26 cellular contexts compared by ENCODE assay signal in the genomic region with DNA sequence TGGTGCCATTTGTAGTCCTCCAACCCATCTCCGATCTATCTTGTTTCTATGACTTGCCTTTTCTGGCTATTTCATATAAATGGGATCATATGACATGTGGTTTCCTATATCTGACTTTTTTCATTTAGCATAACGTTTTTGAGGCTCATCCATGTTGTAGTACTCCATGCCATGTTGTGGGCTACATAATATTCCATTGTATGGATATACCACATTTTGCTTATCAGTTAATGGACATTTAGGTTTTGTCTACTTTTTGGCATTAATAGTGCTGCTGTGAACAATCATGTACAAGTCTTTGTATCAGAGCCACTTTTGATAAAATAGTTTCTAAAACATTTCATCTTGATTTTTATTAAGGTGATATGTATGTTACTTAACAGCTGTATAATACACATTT. TPM values are rescaled to one million over a fixed set of nuclear protein-coding genes. Genes with fewer than 3 reads are reported as not detected.
DNase-seq lines count a peak whose midpoint lies in the region; ATAC-seq, FAIRE-seq and TF ChIP-seq lines count a peak whose summit lies in the region.
"Had no signal": no experiment of that assay in that cellular context is flagged by ENCODE, and none has a peak within 500 bp of the region (broad histone marks: within the 10 kb centered on the region; RNA-seq: fewer than 3 reads in every experiment).

No MANE protein-coding gene starts in this region.

- peaks cover 85% of the 10 kb centered on the region for H3K79me2 ChIP-seq in SK-N-SH (ENCODE audit: insufficient read depth)
- H3K79me2 ChIP-seq in K562 (ENCODE audit: control insufficient read depth, insufficient read depth, low read length), result peaks cover 72% of the 10 kb centered on the region
- H3K79me2 ChIP-seq in mesendoderm (ENCODE audit: control insufficient read depth, insufficient read depth, low read length), result peaks cover 9% of the 10 kb centered on the region
- H3K79me2 ChIP-seq in mammary epithelial cell (ENCODE audit: insufficient read depth, low read length), result peaks cover 85% of the 10 kb centered on the region

- TF ChIP-seq RAD21 in SK-N-SH (IDR thresholded peaks at IDR 0.05; ENCODE audit: low read length) (no peak), K562 (CRISPR knock-in tag; conservative IDR thresholded peaks at IDR 0.05 in 1 of 2, IDR thresholded peaks at IDR 0.05 in 1 of 2) (no peak)

- peaks cover 44% of the 10 kb centered on the region for H3K4me1 Mint-ChIP-seq in stimulated activated naive CD8-positive, alpha-beta T cell treated with anti-CD3 and anti-CD28 coated beads, Interleukin-15, Interleukin-2, amounts not matched to agents 100 ng/mL and 50 ng/mL, for 24 hours (ENCODE audit: low read depth)

- TF ChIP-seq CTCF in SK-N-SH (IDR thresholded peaks at IDR 0.05), result no peak
- no peak for TF ChIP-seq CTCF in K562 (IDR thresholded peaks at IDR 0.05 in 2 of 3, conservative IDR thresholded peaks at IDR 0.05 in 1 of 3; ENCODE audit: insufficient read depth in 2 of 3, low read depth in 1 of 3, low read length in 3 of 3)
- no peak for TF ChIP-seq CTCF in mammary epithelial cell (conservative IDR thresholded peaks at IDR 0.05 in 1 of 2, IDR thresholded peaks at IDR 0.05 in 1 of 2; ENCODE audit: extremely low read depth in 1 of 2, insufficient read depth in 1 of 2, low read depth in 1 of 2, low read length in 2 of 2)

- intact Hi-C loops in K562 (cut with micrococcal nuclease) (no loop called here), mammary epithelial cell (cut with micrococcal nuclease) (no loop called here)

- no peak overlapping the region for H4K8ac ChIP-seq in mesendoderm (ENCODE audit: low read depth, low read length)

- dilution Hi-C loops in mammary epithelial cell (cut with HindIII; ENCODE audit: low sequenced_read_pairs), result no loop called here

- no peak overlapping the region for H3K23ac ChIP-seq in mesendoderm (ENCODE audit: low read length)

- peak overlapping the region; percentile 67 for H3K27ac Mint-ChIP-seq in stimulated activated naive CD8-positive, alpha-beta T cell treated with anti-CD3 and anti-CD28 coated beads, Interleukin-15, Interleukin-2, amounts not matched to agents 100 ng/mL and 50 ng/mL, for 24 hours
- H3K27ac Mint-ChIP-seq: CD14-positive monocyte had no signal

- no peak overlapping the region; a peak in 1 of 4 replicates for H3K4me3 ChIP-seq in SK-N-SH (ENCODE audit: low read depth in 2 of 2, low read length in 1 of 2)
- H3K4me3 ChIP-seq in K562, result no peak overlapping the region
- H3K4me3 ChIP-seq in mesendoderm (ENCODE audit: low read length), result peak overlapping the region; percentile 7
- no peak overlapping the region for H3K4me3 ChIP-seq in mammary epithelial cell (replicated peaks in 1 of 3; ENCODE audit: insufficient read depth in 1 of 3, low read depth in 2 of 3, low read length in 3 of 3)
- H3K4me3 ChIP-seq: HAP-1 had no signal

- no peak for TF ChIP-seq POLR2A in K562 (conservative IDR thresholded peaks at IDR 0.05)

- H3K9me1 ChIP-seq in K562 (ENCODE audit: control insufficient read depth, insufficient read depth, low read length), result no peaks in the 10 kb centered on the region

- H3K27ac ChIP-seq in SK-N-SH (ENCODE audit: low read depth in 2 of 2, low read length in 1 of 2) (no peak overlapping the region), K562 (ENCODE audit: extremely low read depth, low read depth, low read length) (no peak overlapping the region), mesendoderm (ENCODE audit: low read depth, low read length) (no peak overlapping the region), mammary epithelial cell (ENCODE audit: insufficient read depth, low read depth, low read length) (no peak overlapping the region)
- H3K27ac ChIP-seq: 22Rv1 had no signal

- BruUV-seq in K562 (replicated peaks; lab: Mats Ljungman, UMichigan) (no TSS peak), mammary epithelial cell (replicated peaks; lab: Mats Ljungman, UMichigan) (no TSS peak)

- CTCF ChIA-PET in SK-N-SH (lab: Yijun Ruan, JAX), result interaction anchor here (1.0 kb wide), 1 partner anchor 17 kb away, joined by 3 read pairs; no protein-coding TSS in a partner anchor
- CTCF ChIA-PET in K562 (lab: Yijun Ruan, JAX; ENCODE audit: low intra/inter-chr PET ratio), result no interaction called here
- CTCF ChIA-PET in mammary epithelial cell (lab: Charles Lee; ENCODE audit: low non-redundant PET), result no interaction called here

- no peaks in the 10 kb centered on the region for H3K79me1 ChIP-seq in mesendoderm (ENCODE audit: low read length)

- H3K4me3 Mint-ChIP-seq in stimulated activated naive CD8-positive, alpha-beta T cell treated with anti-CD3 and anti-CD28 coated beads, Interleukin-15, Interleukin-2, amounts not matched to agents 100 ng/mL and 50 ng/mL, for 24 hours, result no peak overlapping the region
- H3K4me3 Mint-ChIP-seq: CD14-positive monocyte; CD8-positive, alpha-beta memory T cell had no signal

- H3K4me1 ChIP-seq in SK-N-SH (ENCODE audit: control insufficient read depth in 1 of 2, insufficient read depth in 2 of 2, low read depth in 1 of 2, low read length in 1 of 2) (peaks cover 0 to 3% of the 10 kb centered on the region in 2 experiments; a peak in 3 of 4 replicates), K562 (replicated peaks in 1 of 2; ENCODE audit: control insufficient read depth in 2 of 2, insufficient read depth in 2 of 2, low read length in 2 of 2) (no peaks in the 10 kb centered on the region; a peak in 1 of 5 replicates), mesendoderm (ENCODE audit: control insufficient read depth, low read depth, low read length) (peaks cover 2% of the 10 kb centered on the region), mammary epithelial cell (ENCODE audit: insufficient read depth, low read length) (no peaks in the 10 kb centered on the region)
- H3K4me1 ChIP-seq: BE2C had no signal

- FAIRE-seq in K562 (lab: Jason Lieb, UNC), result no peak

- H3K9me3 ChIP-seq in SK-N-SH, result peaks cover 24% of the 10 kb centered on the region; the same call in 1 of the 2 replicates
- H3K9me3 ChIP-seq in K562 (replicated peaks; ENCODE audit: control insufficient read depth, insufficient read depth, low read depth, low read length), result peaks cover 20% of the 10 kb centered on the region
- peaks cover 8% of the 10 kb centered on the region for H3K9me3 ChIP-seq in mammary epithelial cell (replicated peaks; ENCODE audit: insufficient read depth, low read length)

- H2AK5ac ChIP-seq in mesendoderm (ENCODE audit: low read length), result no peak overlapping the region

- H3K36me3 ChIP-seq in SK-N-SH (replicated peaks in 1 of 2; ENCODE audit: control insufficient read depth in 1 of 2, insufficient read depth in 2 of 2, low read length in 1 of 2), result peaks cover 78 to 89% of the 10 kb centered on the region in 2 experiments
- H3K36me3 ChIP-seq in K562 (ENCODE audit: control insufficient read depth, insufficient read depth, low read length), result peaks cover 94% of the 10 kb centered on the region
- peaks cover 5% of the 10 kb centered on the region for H3K36me3 ChIP-seq in mesendoderm (ENCODE audit: control insufficient read depth, insufficient read depth, low read length)
- H3K36me3 ChIP-seq in mammary epithelial cell (ENCODE audit: insufficient read depth, low read length), result peaks cover 42% of the 10 kb centered on the region

- no peaks in the 10 kb centered on the region for H3K27me3 Mint-ChIP-seq in stimulated activated naive CD8-positive, alpha-beta T cell treated with anti-CD3 and anti-CD28 coated beads, Interleukin-15, Interleukin-2, amounts not matched to agents 100 ng/mL and 50 ng/mL, for 24 hours
- H3K27me3 Mint-ChIP-seq: CD8-positive, alpha-beta memory T cell had no signal

- H3K4ac ChIP-seq in mesendoderm (ENCODE audit: low read depth, low read length), result no peak overlapping the region

- 92% methylated on average over 2 of the region's 2 CpGs for WGBS in SK-N-SH (ENCODE audit: low lambda C conversion rate)
- 80% methylated on average over 2 of the region's 2 CpGs for WGBS in K562 (ENCODE audit: insufficient coverage, low coverage, missing lambda C conversion rate)
- WGBS in mesendoderm (ENCODE audit: extremely low coverage, insufficient coverage, low lambda C conversion rate), result no CpG with 5 or more reads among the region's 2 CpGs
- WGBS in mammary epithelial cell (ENCODE audit: low coverage, missing lambda C conversion rate), result 75% methylated on average over 2 of the region's 2 CpGs

- H3K56ac ChIP-seq in mesendoderm (ENCODE audit: low read length), result no peak overlapping the region

- no peak overlapping the region for H2BK15ac ChIP-seq in mesendoderm (replicated peaks; ENCODE audit: low read depth)

- H3K18ac ChIP-seq in mesendoderm (ENCODE audit: low read length), result no peak overlapping the region

- POLR2A ChIA-PET in SK-N-SH (lab: Yijun Ruan, JAX) (no interaction called here), K562 (lab: Yijun Ruan, JAX) (no interaction called here)

- H2BK5ac ChIP-seq in mesendoderm (ENCODE audit: low read length), result no peak overlapping the region

- in situ Hi-C loops in K562 (cut with MboI) (no loop called here), mammary epithelial cell (cut with MboI; ENCODE audit: low sequenced_read_pairs in 2 of 2) (no loop called here)

- peaks cover 32% of the 10 kb centered on the region for H3K9me3 Mint-ChIP-seq in stimulated activated naive CD8-positive, alpha-beta T cell treated with anti-CD3 and anti-CD28 coated beads, Interleukin-15, Interleukin-2, amounts not matched to agents 100 ng/mL and 50 ng/mL, for 24 hours

- H2BK120ac ChIP-seq in mesendoderm (ENCODE audit: low read depth, low read length), result no peak overlapping the region

- DNase-seq in SK-N-SH (no peak), K562 (ENCODE audit: extremely low read depth in 1 of 4, low spot score in 3 of 4) (no peak), mesendoderm (no peak), foreskin melanocyte (no peak), mammary epithelial cell (no peak)
- no peak for DNase-seq in stimulated activated naive CD8-positive, alpha-beta T cell treated with anti-CD3 and anti-CD28 coated beads, Interleukin-15, Interleukin-2, amounts not matched to agents 100 U/mL and 50 U/mL, for 24 hours
- DNase-seq: ACHN; BE2C; CD8-positive, alpha-beta memory T cell; Karpas-422; NCI-H1092; NCI-H1417 treated with DMSO at 0.1 percent for 48 hours; NCI-H1694 treated with DMSO at 0.1 percent for 48 hours; NCI-H2081 treated with DMSO at 0.1 percent for 48 hours; NCI-H2171; NCI-H226; NCI-H510A; NCI-H69; SHP77 treated with DMSO at 0.1 percent for 48 hours had no signal

- no peak overlapping the region for H3K4me2 ChIP-seq in SK-N-SH
- H3K4me2 ChIP-seq in K562 (ENCODE audit: insufficient read depth, low read length), result no peak overlapping the region
- H3K4me2 ChIP-seq in mesendoderm (ENCODE audit: low read length), result no peak overlapping the region
- H3K4me2 ChIP-seq in mammary epithelial cell (ENCODE audit: insufficient read depth, low read depth, low read length), result no peak overlapping the region

- H4K5ac ChIP-seq in mesendoderm (ENCODE audit: low read length), result no peak overlapping the region

- H3K9me2 ChIP-seq in SK-N-SH, result no peaks in the 10 kb centered on the region; the same call in 1 of the 2 replicates

- ATAC-seq in SK-N-SH treated with all-trans-retinoic acid at 6 μM for 48 hours, result no peak
- ATAC-seq in stimulated activated naive CD8-positive, alpha-beta T cell treated with anti-CD3 and anti-CD28 coated beads, Interleukin-15, Interleukin-2, amounts not matched to agents 100 U/mL and 50 U/mL, for 24 hours, result no peak
- no peak for ATAC-seq in K562
- ATAC-seq: Panc1 had no signal

- H4K20me1 ChIP-seq in SK-N-SH (ENCODE audit: insufficient read depth) (peaks cover 6% of the 10 kb centered on the region; the same call in 1 of the 2 replicates), K562 (replicated peaks; ENCODE audit: control insufficient read depth, insufficient read depth, low read length) (no peaks in the 10 kb centered on the region), mammary epithelial cell (ENCODE audit: insufficient read depth, low read length) (no peaks in the 10 kb centered on the region)

- H3K9ac ChIP-seq in SK-N-SH (no peak overlapping the region), K562 (ENCODE audit: insufficient read depth in 1 of 2, low read depth in 2 of 2, low read length in 2 of 2) (no peak overlapping the region), mesendoderm (ENCODE audit: low read length) (no peak overlapping the region), mammary epithelial cell (ENCODE audit: insufficient read depth, low read length) (no peak overlapping the region)

- peaks cover 22% of the 10 kb centered on the region for H3F3A ChIP-seq in SK-N-SH (replicated peaks; ENCODE audit: insufficient read depth)

- H3K27me3 ChIP-seq in SK-N-SH (ENCODE audit: insufficient read depth), result no peaks in the 10 kb centered on the region
- H3K27me3 ChIP-seq in K562 (ENCODE audit: control insufficient read depth in 2 of 2, insufficient read depth in 2 of 2, low read length in 2 of 2), result no peaks in the 10 kb centered on the region
- H3K27me3 ChIP-seq in mesendoderm (ENCODE audit: insufficient read depth, low read length, poor library complexity), result no peaks in the 10 kb centered on the region
- H3K27me3 ChIP-seq in mammary epithelial cell (ENCODE audit: insufficient read depth, low read length), result no peaks in the 10 kb centered on the region
- H3K27me3 ChIP-seq: BE2C had no signal

- TF ChIP-seq EP300 in SK-N-SH (IDR thresholded peaks at IDR 0.05; ENCODE audit: borderline replicate concordance in 1 of 2, low read depth in 1 of 2, low read length in 1 of 2) (no peak), K562 (IDR thresholded peaks at IDR 0.05; ENCODE audit: low read length) (no peak)

- H3K36me3 Mint-ChIP-seq in stimulated activated naive CD8-positive, alpha-beta T cell treated with anti-CD3 and anti-CD28 coated beads, Interleukin-15, Interleukin-2, amounts not matched to agents 100 ng/mL and 50 ng/mL, for 24 hours (ENCODE audit: low read depth), result peaks cover 91% of the 10 kb centered on the region

- H2AFZ ChIP-seq in SK-N-SH (ENCODE audit: low read depth) (no peak overlapping the region), K562 (ENCODE audit: low read depth, low read length) (no peak overlapping the region), mammary epithelial cell (ENCODE audit: low read depth, low read length) (no peak overlapping the region)

RNA-seq across cellular contexts. Expression of gene CEBPZOS, which starts 7.4 kb away (rescaled TPM):
- polyA plus RNA-seq in SK-N-SH (2012; rRNA removed), result 27.5 and 35.4 TPM in 2 replicates
- 42.2 and 52.2 TPM in 2 replicates for polyA plus RNA-seq in SK-N-SH (2012; cell fraction: cytosol; rRNA removed)
- 12.3 and 19.9 TPM in 2 replicates for polyA plus RNA-seq in SK-N-SH (2012; cell fraction: nucleus; rRNA removed)
- 12.3 and 36.1 TPM in 2 replicates for total RNA-seq in K562 (2011; cell fraction: chromatin; rRNA removed; ENCODE audit: low replicate concordance)
- 9.2 and 9.7 TPM in 2 replicates for total RNA-seq in K562 (2011; cell fraction: nucleolus; rRNA removed)
- total RNA-seq in K562 (2011; cell fraction: nucleoplasm; rRNA removed), result 19.1 and 39.8 TPM in 2 replicates
- 19.7 and 21.7 TPM in 2 replicates for total RNA-seq in K562 (2014; rRNA removed)
- total RNA-seq in K562 (2014; rRNA removed; fragmentation: Illumina TruSeq; extraction: Trizol), result 41.5 and 46.3 TPM in 2 replicates
- 28.5 and 32.1 TPM in 2 replicates for total RNA-seq in K562 (2015; rRNA removed; fragmentation: Illumina TruSeq; extraction: Trizol)
- 48.0 and 48.9 TPM in 2 replicates for total RNA-seq in K562 (2021)
- polyA plus RNA-seq in K562 (2011; rRNA removed), result 48.8 and 53.7 TPM in 2 replicates
- 23.3 and 50.1 TPM in 2 replicates for polyA plus RNA-seq in K562 (2011; cell fraction: cytosol; rRNA removed)
- 16.3 and 20.8 TPM in 2 replicates for polyA plus RNA-seq in K562 (2011; cell fraction: nucleus; rRNA removed)
- 31.6 and 62.8 TPM in 2 replicates for polyA plus RNA-seq in K562 (2012)
- polyA plus RNA-seq in K562 (2014; fragmentation: Illumina TruSeq; extraction: Trizol), result 46.4 and 59.2 TPM in 2 replicates
- 10 to 100 TPM; 28.5 to 64.8 TPM for polyA plus RNA-seq in K562 (2014; fragmentation: Nextera tagmentation; extraction: Ambion mirVana)
- 46.7 and 62.4 TPM in 2 replicates for polyA plus RNA-seq in K562 (2014; rRNA removed)
- 26.2 and 26.4 TPM in 2 replicates for polyA minus RNA-seq in K562 (2011; rRNA and poly(A)+ RNA removed)
- polyA minus RNA-seq in K562 (2011; cell fraction: cytosol; rRNA and poly(A)+ RNA removed), result 9.2 and 17.2 TPM in 2 replicates
- polyA minus RNA-seq in K562 (2011; cell fraction: nucleus; rRNA and poly(A)+ RNA removed), result 6.5 and 10.9 TPM in 2 replicates
- polyA plus RNA-seq in mesendoderm (2013, experiment 1 of 2), result 23.4 TPM
- polyA plus RNA-seq in mesendoderm (2013, experiment 2 of 2), result 21.8 TPM
- total RNA-seq in mammary epithelial cell, result 10 to 100 TPM; 15.2 to 41.5 TPM
- 29.1 TPM for polyA plus RNA-seq in mammary epithelial cell
- 20.3 TPM for polyA minus RNA-seq in mammary epithelial cell

RNA-seq across cellular contexts. Expression of gene SULT6B1, which starts 15.2 kb away (rescaled TPM):
- polyA plus RNA-seq in SK-N-SH (2012; rRNA removed) (not detected in 2 replicates), K562 (2011; rRNA removed) (not detected in 2 replicates), K562 (2014; fragmentation: Illumina TruSeq; extraction: Trizol) (not detected in 2 replicates), K562 (2014; fragmentation: Nextera tagmentation; extraction: Ambion mirVana) (not detected), K562 (2014; rRNA removed) (not detected in 2 replicates), mammary epithelial cell (not detected)
- not detected in 2 replicates for polyA plus RNA-seq in SK-N-SH (2012; cell fraction: cytosol; rRNA removed)
- polyA plus RNA-seq in SK-N-SH (2012; cell fraction: nucleus; rRNA removed), result not detected in 2 replicates
- not detected in 2 replicates for total RNA-seq in K562 (2011; cell fraction: chromatin; rRNA removed; ENCODE audit: low replicate concordance)
- not detected in 2 replicates for total RNA-seq in K562 (2011; cell fraction: nucleolus; rRNA removed)
- total RNA-seq in K562 (2011; cell fraction: nucleoplasm; rRNA removed), result not detected in 2 replicates
- total RNA-seq in K562 (2014; rRNA removed) (not detected in 2 replicates), K562 (2014; rRNA removed; fragmentation: Illumina TruSeq; extraction: Trizol) (not detected in 2 replicates), K562 (2015; rRNA removed; fragmentation: Illumina TruSeq; extraction: Trizol) (not detected in 2 replicates), K562 (2021) (not detected in 2 replicates), mammary epithelial cell (not detected)
- not detected in 2 replicates for polyA plus RNA-seq in K562 (2011; cell fraction: cytosol; rRNA removed)
- polyA plus RNA-seq in K562 (2011; cell fraction: nucleus; rRNA removed), result not detected in 2 replicates
- not detected in 2 replicates for polyA plus RNA-seq in K562 (2012)
- not detected in 2 replicates for polyA minus RNA-seq in K562 (2011; rRNA and poly(A)+ RNA removed)
- not detected in 2 replicates for polyA minus RNA-seq in K562 (2011; cell fraction: cytosol; rRNA and poly(A)+ RNA removed)
- polyA minus RNA-seq in K562 (2011; cell fraction: nucleus; rRNA and poly(A)+ RNA removed), result not detected in 2 replicates
- not detected for polyA plus RNA-seq in mesendoderm (2013, experiment 1 of 2)
- polyA plus RNA-seq in mesendoderm (2013, experiment 2 of 2), result 0.04 TPM
- not detected for polyA minus RNA-seq in mammary epithelial cell
- total RNA-seq: CD8-positive, alpha-beta memory T cell; OCI-LY7 had no signal
- polyA plus RNA-seq: CD14-positive monocyte; CD8-positive, alpha-beta memory T cell had no signal

RNA-seq across cellular contexts. Expression of gene CEBPZ, which starts 27.7 kb away (rescaled TPM):
- polyA plus RNA-seq in SK-N-SH (2012; rRNA removed) (9.7 and 11.6 TPM in 2 replicates), K562 (2011; rRNA removed) (30.2 and 49.7 TPM in 2 replicates), K562 (2014; fragmentation: Illumina TruSeq; extraction: Trizol) (74.8 and 82.8 TPM in 2 replicates), K562 (2014; fragmentation: Nextera tagmentation; extraction: Ambion mirVana) (100 to 1,000 TPM in 1 of 2 experiments, 10 to 100 TPM in 1; 56.5 to 102 TPM), K562 (2014; rRNA removed) (63.3 and 68.1 TPM in 2 replicates), mammary epithelial cell (14.6 TPM)
- polyA plus RNA-seq in SK-N-SH (2012; cell fraction: cytosol; rRNA removed), result 16.5 and 23.7 TPM in 2 replicates
- polyA plus RNA-seq in SK-N-SH (2012; cell fraction: nucleus; rRNA removed), result 4.8 and 9.8 TPM in 2 replicates
- 13.4 and 61.1 TPM in 2 replicates for total RNA-seq in K562 (2011; cell fraction: chromatin; rRNA removed; ENCODE audit: low replicate concordance)
- total RNA-seq in K562 (2011; cell fraction: nucleolus; rRNA removed), result 8.3 and 12.1 TPM in 2 replicates
- total RNA-seq in K562 (2011; cell fraction: nucleoplasm; rRNA removed), result 13.3 and 14.9 TPM in 2 replicates
- total RNA-seq in K562 (2014; rRNA removed) (63.5 and 77.1 TPM in 2 replicates), K562 (2014; rRNA removed; fragmentation: Illumina TruSeq; extraction: Trizol) (160 and 192 TPM in 2 replicates), K562 (2015; rRNA removed; fragmentation: Illumina TruSeq; extraction: Trizol) (111 and 118 TPM in 2 replicates), K562 (2021) (84.9 and 91.4 TPM in 2 replicates), mammary epithelial cell (10 to 100 TPM; 30.2 to 58.7 TPM)
- polyA plus RNA-seq in K562 (2011; cell fraction: cytosol; rRNA removed), result 4.9 and 10.4 TPM in 2 replicates
- 11.9 and 15.1 TPM in 2 replicates for polyA plus RNA-seq in K562 (2011; cell fraction: nucleus; rRNA removed)
- polyA plus RNA-seq in K562 (2012), result 34.5 and 67.0 TPM in 2 replicates
- 84.8 and 89.3 TPM in 2 replicates for polyA minus RNA-seq in K562 (2011; rRNA and poly(A)+ RNA removed)
- polyA minus RNA-seq in K562 (2011; cell fraction: cytosol; rRNA and poly(A)+ RNA removed), result 21.9 and 29.8 TPM in 2 replicates
- polyA minus RNA-seq in K562 (2011; cell fraction: nucleus; rRNA and poly(A)+ RNA removed), result 25.4 and 50.1 TPM in 2 replicates
- polyA plus RNA-seq in mesendoderm (2013, experiment 1 of 2), result 101 TPM
- polyA plus RNA-seq in mesendoderm (2013, experiment 2 of 2), result 105 TPM
- polyA minus RNA-seq in mammary epithelial cell, result 19.4 TPM

RNA-seq across cellular contexts. Expression of gene NDUFAF7, which starts 27.8 kb away (rescaled TPM):
- polyA plus RNA-seq in SK-N-SH (2012; rRNA removed) (24.8 and 36.1 TPM in 2 replicates), K562 (2011; rRNA removed) (31.9 and 41.6 TPM in 2 replicates), K562 (2014; fragmentation: Illumina TruSeq; extraction: Trizol) (20.6 and 22.1 TPM in 2 replicates), K562 (2014; fragmentation: Nextera tagmentation; extraction: Ambion mirVana) (10 to 100 TPM; 18.9 to 25.0 TPM), K562 (2014; rRNA removed) (30.1 and 34.3 TPM in 2 replicates), mammary epithelial cell (9.8 TPM)
- polyA plus RNA-seq in SK-N-SH (2012; cell fraction: cytosol; rRNA removed), result 21.0 and 21.2 TPM in 2 replicates
- polyA plus RNA-seq in SK-N-SH (2012; cell fraction: nucleus; rRNA removed), result 64.2 and 111 TPM in 2 replicates
- total RNA-seq in K562 (2011; cell fraction: chromatin; rRNA removed; ENCODE audit: low replicate concordance), result 30.1 and 66.7 TPM in 2 replicates
- 13.5 and 14.5 TPM in 2 replicates for total RNA-seq in K562 (2011; cell fraction: nucleolus; rRNA removed)
- 26.2 and 32.9 TPM in 2 replicates for total RNA-seq in K562 (2011; cell fraction: nucleoplasm; rRNA removed)
- total RNA-seq in K562 (2014; rRNA removed) (12.9 and 14.9 TPM in 2 replicates), K562 (2014; rRNA removed; fragmentation: Illumina TruSeq; extraction: Trizol) (29.3 and 31.5 TPM in 2 replicates), K562 (2015; rRNA removed; fragmentation: Illumina TruSeq; extraction: Trizol) (23.4 and 23.9 TPM in 2 replicates), K562 (2021) (20.7 and 23.4 TPM in 2 replicates), mammary epithelial cell (10 to 100 TPM in 1 of 2 donors, 1 to 10 TPM in 1; 9.3 to 16.5 TPM)
- 9.5 and 21.3 TPM in 2 replicates for polyA plus RNA-seq in K562 (2011; cell fraction: cytosol; rRNA removed)
- 58.5 and 62.5 TPM in 2 replicates for polyA plus RNA-seq in K562 (2011; cell fraction: nucleus; rRNA removed)
- 11.7 and 12.4 TPM in 2 replicates for polyA plus RNA-seq in K562 (2012)
- polyA minus RNA-seq in K562 (2011; rRNA and poly(A)+ RNA removed), result 22.2 and 24.5 TPM in 2 replicates
- polyA minus RNA-seq in K562 (2011; cell fraction: cytosol; rRNA and poly(A)+ RNA removed), result 7.1 and 12.5 TPM in 2 replicates
- 16.6 and 21.5 TPM in 2 replicates for polyA minus RNA-seq in K562 (2011; cell fraction: nucleus; rRNA and poly(A)+ RNA removed)
- polyA plus RNA-seq in mesendoderm (2013, experiment 1 of 2), result 14.8 TPM
- polyA plus RNA-seq in mesendoderm (2013, experiment 2 of 2), result 14.3 TPM
- 24.5 TPM for polyA minus RNA-seq in mammary epithelial cell

RNA-seq across cellular contexts. Expression of gene EIF2AK2, which starts 46.9 kb away (rescaled TPM):
- polyA plus RNA-seq in SK-N-SH (2012; rRNA removed) (9.0 and 9.4 TPM in 2 replicates), K562 (2011; rRNA removed) (10.8 and 13.3 TPM in 2 replicates), K562 (2014; fragmentation: Illumina TruSeq; extraction: Trizol) (14.7 and 19.5 TPM in 2 replicates), K562 (2014; fragmentation: Nextera tagmentation; extraction: Ambion mirVana) (1 to 10 TPM; 3.8 to 5.6 TPM), K562 (2014; rRNA removed) (10.7 and 12.5 TPM in 2 replicates), mammary epithelial cell (11.1 TPM)
- 11.2 and 12.1 TPM in 2 replicates for polyA plus RNA-seq in SK-N-SH (2012; cell fraction: cytosol; rRNA removed)
- polyA plus RNA-seq in SK-N-SH (2012; cell fraction: nucleus; rRNA removed), result 6.1 and 9.9 TPM in 2 replicates
- total RNA-seq in K562 (2011; cell fraction: chromatin; rRNA removed; ENCODE audit: low replicate concordance), result 6.0 and 24.9 TPM in 2 replicates
- 3.3 and 5.4 TPM in 2 replicates for total RNA-seq in K562 (2011; cell fraction: nucleolus; rRNA removed)
- 5.4 and 10.8 TPM in 2 replicates for total RNA-seq in K562 (2011; cell fraction: nucleoplasm; rRNA removed)
- total RNA-seq in K562 (2014; rRNA removed) (6.8 and 11.6 TPM in 2 replicates), K562 (2014; rRNA removed; fragmentation: Illumina TruSeq; extraction: Trizol) (18.8 and 23.2 TPM in 2 replicates), K562 (2015; rRNA removed; fragmentation: Illumina TruSeq; extraction: Trizol) (15.6 and 18.8 TPM in 2 replicates), K562 (2021) (17.2 and 17.6 TPM in 2 replicates), mammary epithelial cell (10 to 100 TPM; 30.3 to 38.7 TPM)
- polyA plus RNA-seq in K562 (2011; cell fraction: cytosol; rRNA removed), result 3.6 and 6.4 TPM in 2 replicates
- 3.3 and 3.8 TPM in 2 replicates for polyA plus RNA-seq in K562 (2011; cell fraction: nucleus; rRNA removed)
- polyA plus RNA-seq in K562 (2012), result 8.4 and 10.8 TPM in 2 replicates
- polyA minus RNA-seq in K562 (2011; rRNA and poly(A)+ RNA removed), result 22.4 and 22.9 TPM in 2 replicates
- 8.8 and 11.1 TPM in 2 replicates for polyA minus RNA-seq in K562 (2011; cell fraction: cytosol; rRNA and poly(A)+ RNA removed)
- polyA minus RNA-seq in K562 (2011; cell fraction: nucleus; rRNA and poly(A)+ RNA removed), result 3.5 and 6.3 TPM in 2 replicates
- polyA plus RNA-seq in mesendoderm (2013, experiment 1 of 2), result 28.3 TPM
- polyA plus RNA-seq in mesendoderm (2013, experiment 2 of 2), result 27.0 TPM
- 25.4 TPM for polyA minus RNA-seq in mammary epithelial cell
